In genomic region chr7:105521731-105522458, GRCh38 we compare ENCODE assay signal across 1 cellular context.
TF ChIP-seq lines count a peak whose summit lies in the region.

PUS7 (minus strand) TSS chr7:105522271; CDS start chr7:105508512, 13,759 bp downstream.

TF ChIP-seq in K562, 482 proteins besides CTCF, POLR2A, EP300 and RAD21 (continued from another document and continues in another):
- TF ChIP-seq ZBTB11 (CRISPR knock-in tag; IDR thresholded peaks at IDR 0.05): peak in 1 of 3 experiments; percentile 80; a peak in 2 of 6 replicates
- peak; percentile 98 for TF ChIP-seq MYC (IDR thresholded peaks at IDR 0.05; ENCODE audit: low read depth, low read length)
- TF ChIP-seq MYC (CRISPR knock-in tag; IDR thresholded peaks at IDR 0.05; ENCODE audit: borderline replicate concordance, low read depth): no peak
- TF ChIP-seq CTCFL (IDR thresholded peaks at IDR 0.05; ENCODE audit: borderline replicate concordance, insufficient read depth, low read depth, low read length, poor library complexity, severe bottlenecking): peak; percentile 1
- TF ChIP-seq FOXA1 (IDR thresholded peaks at IDR 0.05; ENCODE audit: borderline replicate concordance): no peak
- TF ChIP-seq RREB1 (CRISPR knock-in tag; IDR thresholded peaks at IDR 0.05): peak; percentile 60; the same call in 1 of the 2 replicates
- TF ChIP-seq ETV5 (CRISPR knock-in tag; IDR thresholded peaks at IDR 0.05; ENCODE audit: low read depth): 0 out of 2 replicates have a peak, but pooled peaks have one; percentile 8
- no peak for TF ChIP-seq HNRNPH1 (optimal IDR thresholded peaks at IDR 0.05; ENCODE audit: low read depth, low read length)
- TF ChIP-seq MCM5 (IDR thresholded peaks at IDR 0.05; ENCODE audit: low read depth): no peak
- TF ChIP-seq ZC3H11A (IDR thresholded peaks at IDR 0.05; ENCODE audit: low read depth, low read length): no peak
- TF ChIP-seq POLR3G (IDR thresholded peaks at IDR 0.05; ENCODE audit: extremely low read depth, insufficient read length, insufficient replicate concordance): no peak
- no peak for TF ChIP-seq HMBOX1 (IDR thresholded peaks at IDR 0.05)
- TF ChIP-seq SP1 (CRISPR knock-in tag; IDR thresholded peaks at IDR 0.05): peak; percentile 73; the same call in 1 of the 2 replicates
- no peak for TF ChIP-seq ZNF239 (CRISPR knock-in tag; IDR thresholded peaks at IDR 0.05)
- no peak for TF ChIP-seq FUS (optimal IDR thresholded peaks at IDR 0.05; ENCODE audit: low read depth, low read length)
- no peak for TF ChIP-seq SNAPC5 (CRISPR knock-in tag; IDR thresholded peaks at IDR 0.05)
- TF ChIP-seq STAT5B (CRISPR knock-in tag; IDR thresholded peaks at IDR 0.05): no peak
- TF ChIP-seq SMARCE1 (IDR thresholded peaks at IDR 0.05): no peak
- TF ChIP-seq HDAC6 (IDR thresholded peaks at IDR 0.05; ENCODE audit: low read depth, low read length): no peak
- no peak for TF ChIP-seq BMI1 (IDR thresholded peaks at IDR 0.05; ENCODE audit: low read length)
- peak; percentile 71; the same call in 1 of the 2 replicates for TF ChIP-seq ZBTB7A (IDR thresholded peaks at IDR 0.05; ENCODE audit: borderline replicate concordance, control insufficient read depth, low read depth, low read length)
- peak; percentile 9 for TF ChIP-seq NEUROD1 (IDR thresholded peaks at IDR 0.05; ENCODE audit: borderline replicate concordance, low read depth, low read length, partially characterized antibody)
- TF ChIP-seq YY1 (IDR thresholded peaks at IDR 0.05; ENCODE audit: borderline replicate concordance in 1 of 3, control insufficient read depth in 1 of 3, extremely low read depth in 1 of 3, insufficient read depth in 3 of 3, insufficient read length in 1 of 3, insufficient replicate concordance in 2 of 3, low read depth in 1 of 3, low read length in 2 of 3): peak; percentile 33 to 79 (median 50)
- TF ChIP-seq PKNOX1 (IDR thresholded peaks at IDR 0.05): no peak
- TF ChIP-seq OTX1 (CRISPR knock-in tag; IDR thresholded peaks at IDR 0.05): no peak
- no peak for TF ChIP-seq ZNF561 (CRISPR knock-in tag; conservative IDR thresholded peaks at IDR 0.05)
- TF ChIP-seq ELK1 (CRISPR knock-in tag; IDR thresholded peaks at IDR 0.05): no peak
- TF ChIP-seq ID3 (CRISPR knock-in tag; IDR thresholded peaks at IDR 0.05): no peak
- TF ChIP-seq ID3 (tag; IDR thresholded peaks at IDR 0.05): no peak
- TF ChIP-seq ADNP (tag; IDR thresholded peaks at IDR 0.05): no peak
- no peak for TF ChIP-seq STAT5A (IDR thresholded peaks at IDR 0.05; ENCODE audit: borderline replicate concordance, low read length)
- no peak for TF ChIP-seq ETV6 (IDR thresholded peaks at IDR 0.05; ENCODE audit: borderline replicate concordance in 1 of 2, low read depth in 2 of 2, low read length in 1 of 2)
- TF ChIP-seq ETV6 (CRISPR knock-in tag; IDR thresholded peaks at IDR 0.05; ENCODE audit: borderline replicate concordance): no peak
- no peak for TF ChIP-seq DLX4 (CRISPR knock-in tag; IDR thresholded peaks at IDR 0.05)
- no peak for TF ChIP-seq ZZZ3 (IDR thresholded peaks at IDR 0.05)
- TF ChIP-seq ZNF511 (CRISPR knock-in tag; IDR thresholded peaks at IDR 0.05): peak; percentile 64
- TF ChIP-seq RBBP5 (IDR thresholded peaks at IDR 0.05; ENCODE audit: borderline replicate concordance, insufficient read depth, low read length, poor library complexity, severe bottlenecking): peak; percentile 96
- TF ChIP-seq SAFB2 (IDR thresholded peaks at IDR 0.05; ENCODE audit: borderline replicate concordance, low read depth, low read length, severe bottlenecking): no peak
- TF ChIP-seq NR2F6 (CRISPR knock-in tag; IDR thresholded peaks at IDR 0.05): no peak
- no peak for TF ChIP-seq ZNF707 (CRISPR knock-in tag; conservative IDR thresholded peaks at IDR 0.05)
- TF ChIP-seq E2F8 (IDR thresholded peaks at IDR 0.05; ENCODE audit: low read depth, partially characterized antibody): no peak
- TF ChIP-seq WHSC1 (IDR thresholded peaks at IDR 0.05; ENCODE audit: low read length): no peak
- no peak for TF ChIP-seq NCOA4 (IDR thresholded peaks at IDR 0.05; ENCODE audit: partially characterized antibody)
